ENCODE assay signal across 1 cellular context in the genomic region with DNA sequence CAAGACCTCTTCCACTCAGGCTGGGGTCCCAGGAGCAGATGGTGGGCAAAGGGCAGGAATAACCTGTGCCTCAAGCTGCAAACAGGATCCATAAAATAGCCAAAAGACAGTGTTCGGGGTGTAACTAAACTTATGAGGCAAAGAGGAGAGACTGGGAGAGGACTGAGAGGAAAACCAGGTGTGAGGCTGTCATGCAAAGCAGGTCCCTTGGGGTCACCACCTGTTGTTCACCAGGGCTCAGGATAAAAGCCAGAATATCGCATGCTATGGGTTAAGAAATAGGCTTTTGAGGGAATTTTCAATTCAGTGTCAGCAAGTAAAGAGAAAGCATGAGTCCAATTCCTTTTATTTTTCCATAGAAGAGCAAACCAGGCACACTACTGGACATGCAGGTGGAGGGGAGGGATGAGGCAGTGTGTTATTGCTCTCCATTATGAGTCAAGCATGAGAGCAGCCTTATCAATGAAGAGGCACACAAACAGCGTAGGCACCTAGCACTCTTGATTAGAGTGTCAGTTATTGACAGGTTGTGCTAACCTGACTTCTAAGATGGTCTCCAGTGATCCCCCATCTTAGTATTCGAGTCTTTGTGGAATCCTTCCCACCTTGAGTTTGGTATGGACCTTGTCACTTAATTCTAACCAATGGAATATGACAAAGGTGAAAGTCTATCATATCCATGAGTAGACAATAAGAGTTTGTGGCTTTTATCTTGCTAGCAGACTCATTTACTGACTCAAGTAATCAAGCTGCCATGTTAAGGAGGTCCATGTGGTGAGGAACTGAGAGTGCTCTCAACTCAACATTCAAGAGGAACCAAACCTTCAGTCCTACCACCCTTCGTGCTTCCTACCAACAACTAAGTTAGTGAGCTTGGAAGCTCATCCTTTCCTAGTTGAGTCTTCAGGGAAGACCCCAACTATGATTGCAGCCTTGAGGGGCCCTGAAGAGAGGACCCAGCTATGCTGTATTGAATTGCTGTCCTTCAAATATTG.
A peak's percentile ranks its signal among the peaks of the same experiment; 100 is the strongest.
TF ChIP-seq lines count a peak whose summit lies in the region.

No MANE protein-coding gene starts in this region.

TF ChIP-seq in K562, 482 proteins besides CTCF, POLR2A, EP300 and RAD21 (continued from another document):
- peak; percentile 29; the same call in 1 of the 2 replicates for TF ChIP-seq THAP12 (CRISPR knock-in tag; IDR thresholded peaks at IDR 0.05)
- TF ChIP-seq PRDM10 (IDR thresholded peaks at IDR 0.05; ENCODE audit: partially characterized antibody) = no peak
- TF ChIP-seq ZNF282 (CRISPR knock-in tag; IDR thresholded peaks at IDR 0.05) = no peak
